In the genomic region with DNA sequence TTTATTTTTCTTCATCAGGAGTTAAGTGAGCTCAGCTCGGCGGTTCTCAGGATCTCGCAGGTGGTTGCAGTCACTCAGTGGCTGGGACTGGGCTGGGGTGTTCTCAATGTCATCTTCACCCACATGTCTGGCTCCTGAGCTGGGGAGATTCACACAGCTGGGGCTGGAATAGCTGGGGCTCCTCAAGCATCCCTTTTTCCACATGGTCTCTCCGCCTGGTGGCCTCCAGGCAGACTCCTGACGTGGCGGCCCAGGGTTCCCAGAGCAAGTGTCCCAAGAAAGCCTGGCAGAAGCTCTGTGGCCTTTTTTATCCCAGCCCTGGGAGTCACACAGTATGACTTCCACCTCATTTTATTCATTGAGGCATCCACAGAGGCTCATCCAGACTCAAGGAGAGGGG, we compare ENCODE assay signal across 26 cellular contexts.
"Had no signal": no experiment of that assay in that cellular context is flagged by ENCODE, and none has a peak within 500 bp of the region (broad histone marks: within the 10 kb centered on the region; RNA-seq: fewer than 3 reads in every experiment).

No MANE protein-coding gene starts in this region.

- H3K9me3 ChIP-seq: stomach, suprapubic skin, testis, thoracic aorta, thyroid gland, tibial artery, tibial nerve, transverse colon, upper lobe of left lung, upper lobe of right lung, uterus, vagina had no signal

- H3K4me3 ChIP-seq: stomach, suprapubic skin, testis, thoracic aorta, thyroid gland, tibial artery, tibial nerve, transverse colon, upper lobe of left lung, upper lobe of right lung, uterus, vagina had no signal

- H3K27me3 ChIP-seq: testis, upper lobe of left lung, uterus, vagina had no signal

- ATAC-seq: stimulated activated effector memory CD8-positive, alpha-beta T cell treated with anti-CD3 and anti-CD28 coated beads, Interleukin-12 subunit alpha, Interleukin-12 subunit beta, amount 100 ng/mL, for 72 hours; stimulated activated naive B cell treated with anti-CD40 and anti-IgM and Interleukin-4, amounts not matched to agents 10 μg/mL and 1 μg/mL and 100 μg/mL, for 72 hours; stimulated activated naive CD8-positive, alpha-beta T cell treated with anti-CD3 and anti-CD28 coated beads, Interleukin-15, amount 100 ng/mL, for 72 hours; stimulated activated naive CD8-positive, alpha-beta T cell treated with anti-CD3 and anti-CD28 coated beads, Interleukin-15, Interleukin-2, amounts not matched to agents 100 U/mL and 50 U/mL, for 24 hours; upper lobe of right lung had no signal

- FAIRE-seq: urothelium cell line had no signal

- H3K36me3 ChIP-seq: stomach, suprapubic skin, thoracic aorta, thyroid gland, tibial artery, tibial nerve, transverse colon, upper lobe of left lung, upper lobe of right lung, uterus, vagina had no signal

- H3K27ac ChIP-seq: stomach, suprapubic skin, testis, thoracic aorta, thyroid gland, tibial artery, tibial nerve, transverse colon, upper lobe of left lung, upper lobe of right lung, uterus, vagina had no signal

- H3K4me1 ChIP-seq: stomach, suprapubic skin, testis, thyroid gland, tibial artery, tibial nerve, transverse colon, upper lobe of left lung, upper lobe of right lung, uterus, vagina had no signal

- DNase-seq: stimulated activated CD4-positive, alpha-beta T cell treated with anti-CD3 and anti-CD28 coated beads, Interleukin-2, amount 100 ng/mL, for 48 hours; stimulated activated CD4-positive, alpha-beta T cell treated with anti-CD3 and anti-CD28 coated beads, Interleukin-4, amount 100 ng/mL, for 1 hour; stimulated activated CD4-positive, alpha-beta T cell treated with anti-CD3 and anti-CD28 coated beads, Interleukin-4, amount 100 ng/mL, for 24 hours; stimulated activated CD4-positive, alpha-beta T cell treated with anti-CD3 and anti-CD28 coated beads, Interleukin-4, amount 100 ng/mL, for 4 hours; stimulated activated CD8-positive, alpha-beta memory T cell treated with anti-CD3 and anti-CD28 coated beads, Interleukin-4, amount 100 ng/mL, for 48 hours; stimulated activated naive B cell treated with anti-CD40 and anti-IgM and Interleukin-4, amounts not matched to agents 10 μg/mL and 1 μg/mL and 100 μg/mL, for 72 hours; stimulated activated naive CD4-positive, alpha-beta T cell; stimulated activated naive CD4-positive, alpha-beta T cell treated with Interleukin-2 at 50 U/mL for 16 hours; stimulated activated naive CD8-positive, alpha-beta T cell treated with anti-CD3 and anti-CD28 coated beads, Interleukin-15, amount 100 ng/mL, for 72 hours; stimulated activated naive CD8-positive, alpha-beta T cell treated with anti-CD3 and anti-CD28 coated beads, Interleukin-15, Interleukin-2, amounts not matched to agents 100 U/mL and 50 U/mL, for 24 hours; stomach; substantia nigra; testis; thyroid gland; tibial artery; transverse colon; trophoblast cell; upper lobe of left lung; upper lobe of right lung; uterus had no signal
